8 cellular contexts compared by ENCODE assay signal in genomic region chr12:8032242-8033152, GRCh38. TPM values are rescaled to one million over a fixed set of nuclear protein-coding genes. Genes with fewer than 3 reads are reported as not detected.
A peak's percentile ranks its signal among the peaks of the same experiment; 100 is the strongest.
DNase-seq lines count a peak whose midpoint lies in the region; TF ChIP-seq lines count a peak whose summit lies in the region.

Gene FOXJ2, plus strand, starts transcription at chr12:8032716. Its CDS starts 7,117 bp downstream, at chr12:8039833.

- H3K27me3 ChIP-seq in H7 (ENCODE audit: control insufficient read depth, insufficient read depth, low read length) = no peaks in the 10 kb centered on the region
- no peaks in the 10 kb centered on the region for H3K27me3 ChIP-seq in MG63

- TF ChIP-seq CTCF in astrocyte of the cerebellum (IDR thresholded peaks at IDR 0.05; ENCODE audit: low read depth, low read length, missing control alignments) (peak; percentile 10), retinal pigment epithelial cell (conservative IDR thresholded peaks at IDR 0.05; ENCODE audit: low read depth, low read length) (no peak)

- in situ Hi-C loops in astrocyte of the cerebellum (cut with HindIII; ENCODE audit: low sequenced_read_pairs) = no loop called here

- H3K36me3 ChIP-seq in H7 (replicated peaks; ENCODE audit: control insufficient read depth, insufficient read depth, low read length) = no peaks in the 10 kb centered on the region
- H3K36me3 ChIP-seq in MG63 = peaks cover 7% of the 10 kb centered on the region; the same call in 1 of the 2 replicates

- DNase-seq in GM04504 (ENCODE audit: low read depth) = peak; percentile 53
- peak; percentile 91 for DNase-seq in H7
- peak; percentile 75 for DNase-seq in MG63
- peak; percentile 74 for DNase-seq in T-helper 9 cell
- DNase-seq in astrocyte of the cerebellum (ENCODE audit: low read depth) = no peak
- DNase-seq in hippocampal formation (lab: John Stamatoyannopoulos, UW) = peak; percentile 68 to 80
- no peak for DNase-seq in retinal pigment epithelial cell (ENCODE audit: low read depth)
- no peak for DNase-seq in amniotic stem cell (lab: John Stamatoyannopoulos, UW)

- no peaks in the 10 kb centered on the region for H3K9me3 ChIP-seq in MG63

- H3K4me3 ChIP-seq in H7 (ENCODE audit: insufficient read depth, low read depth, low read length) (peak within 1 kb of the TSS; percentile 87), MG63 (peak within 1 kb of the TSS; percentile 80), astrocyte of the cerebellum (ENCODE audit: low read depth, low read length) (peak within 1 kb of the TSS; percentile 90), retinal pigment epithelial cell (ENCODE audit: low read length) (peak within 1 kb of the TSS; percentile 85)

RNA-seq across cellular contexts. Expression of gene FOXJ2, which starts in this region (rescaled TPM):
- 6.9 TPM in 2 replicates for total RNA-seq in H7 (2014; rRNA removed; shearing (Covaris generic))
- 3.6 and 5.9 TPM in 2 replicates for total RNA-seq in MG63 (2014; rRNA removed; shearing (Covaris generic); ENCODE audit: low replicate concordance)

Comparison
In these comparisons a context has a peak if more than half of its experiments do, and no peak if none do; other contexts are left out.
1. DNase-seq: peak in GM04504 (single experiment), H7 (single experiment), MG63 (single experiment), T-helper 9 cell (single experiment) and hippocampal formation (2 of 2); none in astrocyte of the cerebellum (single experiment), retinal pigment epithelial cell (single experiment) and amniotic stem cell (single experiment).
2. Peak in every context shown above with its lines, with median percentiles within 50 percentile points of each other: H3K4me3 ChIP-seq.